In genomic region chr11:37786214-37786755, GRCh38 we compare ENCODE assay signal across 16 cellular contexts.
A peak's percentile ranks its signal among the peaks of the same experiment; 100 is the strongest.
DNase-seq lines count a peak whose midpoint lies in the region; ATAC-seq and TF ChIP-seq lines count a peak whose summit lies in the region.
"Had no signal": no experiment of that assay in that cellular context is flagged by ENCODE, and none has a peak within 500 bp of the region (broad histone marks: within the 10 kb centered on the region; RNA-seq: fewer than 3 reads in every experiment).

No MANE protein-coding gene starts in this region.

- no peaks in the 10 kb centered on the region for H3K36me3 ChIP-seq in skeletal muscle satellite cell (ENCODE audit: insufficient read depth, low read length)
- no peaks in the 10 kb centered on the region for H3K36me3 ChIP-seq in upper lobe of left lung
- H3K36me3 ChIP-seq: BLaER1 treated with 17β-estradiol and CSF1 and Interleukin-3, amounts not matched to agents 10 nM and 100 nM; thoracic aorta had no signal

- H3K9me3 ChIP-seq in skeletal muscle satellite cell (replicated peaks; ENCODE audit: low read length) (peaks cover 7% of the 10 kb centered on the region), upper lobe of left lung (peaks cover 0 to 29% (median 8%) of the 10 kb centered on the region in 4 donors)

- no peak overlapping the region for H3K27ac ChIP-seq in upper lobe of left lung
- H3K27ac ChIP-seq: BLaER1 treated with 17β-estradiol and CSF1 and Interleukin-3, amounts not matched to agents 10 nM and 100 nM; KMS-11; thoracic aorta had no signal

- H3K4me2 ChIP-seq in skeletal muscle satellite cell (ENCODE audit: low read length), result peak overlapping the region; percentile 45
- H3K4me2 ChIP-seq: BLaER1 treated with 17β-estradiol and CSF1 and Interleukin-3, amounts not matched to agents 10 nM and 100 nM; KMS-11 had no signal

- DNase-seq in HS-5 (ENCODE audit: low read depth), result peak; percentile 33
- DNase-seq in astrocyte of the cerebellum (ENCODE audit: low read depth), result peak; percentile 46
- peak; percentile 86 for DNase-seq in fibroblast of pulmonary artery (ENCODE audit: low read depth)
- no peak for DNase-seq in Kasumi-1 (lab: John Stamatoyannopoulos, UW)
- DNase-seq in SIG-M5 (lab: John Stamatoyannopoulos, UW), result no peak
- no peak for DNase-seq in upper lobe of left lung
- DNase-seq: activated naive CD8-positive, alpha-beta T cell treated with anti-CD3 and anti-CD28 coated beads, Interleukin-2, amount 50 U/mL, for 24 hours; DMS 273 treated with DMSO at 0.1 percent for 48 hours; naive thymus-derived CD8-positive, alpha-beta T cell; NCI-H1417; NCI-H2171 treated with DMSO at 0.1 percent for 48 hours had no signal

- in situ Hi-C loops in astrocyte of the cerebellum (cut with HindIII; ENCODE audit: low sequenced_read_pairs), result no loop called here

- H3K4me3 ChIP-seq in astrocyte of the cerebellum (ENCODE audit: low read depth, low read length) (no peak overlapping the region), fibroblast of pulmonary artery (replicated peaks; ENCODE audit: low read depth, low read length) (no peak overlapping the region), skeletal muscle satellite cell (ENCODE audit: low read length) (no peak overlapping the region), upper lobe of left lung (no peak overlapping the region)
- H3K4me3 ChIP-seq: BLaER1 treated with 17β-estradiol and CSF1 and Interleukin-3, amounts not matched to agents 10 nM and 100 nM; thoracic aorta had no signal

- H3K27me3 ChIP-seq in skeletal muscle satellite cell (ENCODE audit: control insufficient read depth, insufficient read depth, low read length) (no peaks in the 10 kb centered on the region), upper lobe of left lung (no peaks in the 10 kb centered on the region)
- H3K27me3 ChIP-seq: BLaER1 treated with 17β-estradiol and CSF1 and Interleukin-3, amounts not matched to agents 10 nM and 100 nM had no signal

- TF ChIP-seq CTCF in astrocyte of the cerebellum (IDR thresholded peaks at IDR 0.05; ENCODE audit: low read depth, low read length, missing control alignments) (no peak), fibroblast of pulmonary artery (IDR thresholded peaks at IDR 0.05; ENCODE audit: low read length, missing control alignments) (no peak), upper lobe of left lung (IDR thresholded peaks at IDR 0.05) (no peak)

- WGBS in upper lobe of left lung, 2 donors, result 20 to 28% methylated on average over 1 of the region's 1 CpG

- peaks cover 33% of the 10 kb centered on the region for H3K4me1 ChIP-seq in skeletal muscle satellite cell (ENCODE audit: control insufficient read depth, insufficient read depth, low read length)
- no peaks in the 10 kb centered on the region for H3K4me1 ChIP-seq in upper lobe of left lung
- H3K4me1 ChIP-seq: BLaER1 treated with 17β-estradiol and CSF1 and Interleukin-3, amounts not matched to agents 10 nM and 100 nM had no signal

- TF ChIP-seq EP300 in upper lobe of left lung (IDR thresholded peaks at IDR 0.05), result no peak

- TF ChIP-seq POLR2A in upper lobe of left lung (IDR thresholded peaks at IDR 0.05), result no peak

- H3K9ac ChIP-seq in skeletal muscle satellite cell (ENCODE audit: low read depth, low read length), result no peak overlapping the region
- H3K9ac ChIP-seq: BLaER1 treated with 17β-estradiol and CSF1 and Interleukin-3, amounts not matched to agents 10 nM and 100 nM; KMS-11 had no signal

- ATAC-seq in upper lobe of left lung (ENCODE audit: low FRiP score in 2 of 2), result no peak
- ATAC-seq: activated naive CD8-positive, alpha-beta T cell treated with anti-CD3 and anti-CD28 coated beads, Interleukin-2, amount 50 U/mL, for 24 hours; naive thymus-derived CD8-positive, alpha-beta T cell; WTC11 had no signal

Comparison
In these comparisons a context has a peak if more than half of its experiments do, and no peak if none do; other contexts are left out.
1. DNase-seq: peak in HS-5 (single experiment), astrocyte of the cerebellum (single experiment) and fibroblast of pulmonary artery (single experiment); none in Kasumi-1 (0 of 2), SIG-M5 (single experiment) and upper lobe of left lung (0 of 2).